ENCODE assay signal across 9 cellular contexts in the genomic region with DNA sequence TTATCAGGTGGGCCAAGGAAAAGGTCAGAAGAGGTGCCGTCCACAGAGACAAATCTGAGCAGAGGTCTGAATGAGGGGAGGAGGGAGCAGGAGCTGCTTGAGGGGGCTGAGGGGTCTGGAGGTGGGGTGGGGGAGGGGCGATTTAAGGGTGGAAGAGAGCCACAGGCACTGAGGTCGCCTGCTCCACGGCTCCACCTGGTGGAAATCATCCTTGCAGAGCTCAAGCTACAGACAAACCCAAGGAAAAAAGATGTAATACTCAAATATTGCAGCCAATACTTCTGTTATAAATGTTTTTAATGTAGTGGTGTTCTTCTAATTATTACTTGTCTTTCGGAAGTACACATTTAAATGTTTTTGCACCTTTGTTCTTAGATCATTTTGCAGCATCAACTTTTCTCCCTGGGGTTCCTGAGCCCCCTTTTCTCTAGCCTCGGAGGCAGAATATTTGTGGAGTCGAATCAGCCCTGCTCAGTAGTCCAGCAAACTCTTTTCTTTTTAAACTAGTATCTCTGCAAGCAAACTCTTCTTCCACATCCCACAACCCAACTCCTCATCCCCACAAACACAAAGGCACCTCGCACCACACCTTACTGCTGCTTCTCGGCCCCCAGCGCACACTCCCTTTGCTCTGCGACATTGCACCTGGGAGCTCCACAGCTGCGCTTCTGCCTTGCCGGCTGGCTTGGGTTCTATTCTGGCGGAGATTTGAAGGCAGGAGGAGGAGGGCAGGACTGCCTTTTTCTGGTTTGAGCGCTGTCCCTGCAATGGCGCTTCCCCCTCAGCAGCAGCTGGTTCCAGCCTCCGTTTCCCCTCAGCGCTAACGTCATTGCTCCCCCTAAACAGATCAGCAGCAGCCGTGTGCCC. TPM values are rescaled to one million over a fixed set of nuclear protein-coding genes. Genes with fewer than 3 reads are reported as not detected.
A peak's percentile ranks its signal among the peaks of the same experiment; 100 is the strongest.
DNase-seq lines count a peak whose midpoint lies in the region; ATAC-seq, FAIRE-seq and TF ChIP-seq lines count a peak whose summit lies in the region.
"Had no signal": no experiment of that assay in that cellular context is flagged by ENCODE, and none has a peak within 500 bp of the region (broad histone marks: within the 10 kb centered on the region; RNA-seq: fewer than 3 reads in every experiment).

No MANE protein-coding gene starts in this region.

- H3K79me2 ChIP-seq in GM23338 (replicated peaks; ENCODE audit: insufficient read depth) (no peaks in the 10 kb centered on the region), OCI-LY7 (ENCODE audit: insufficient read depth, low read depth, low read length) (no peaks in the 10 kb centered on the region)

- H3K9me2 ChIP-seq in GM23338 (ENCODE audit: insufficient read depth): no peaks in the 10 kb centered on the region
- no peaks in the 10 kb centered on the region for H3K9me2 ChIP-seq in OCI-LY7 (ENCODE audit: insufficient read depth, low read length)

- DNase-seq in D721Med (ENCODE audit: insufficient read length, low spot score): no peak
- DNase-seq in GM23338 (ENCODE audit: low spot score): peak; percentile 93
- DNase-seq in OCI-LY7 (ENCODE audit: low spot score): peak; percentile 55
- DNase-seq in erythroblast (lab: John Stamatoyannopoulos, UW): peak; percentile 55
- DNase-seq in stimulated activated naive CD8-positive, alpha-beta T cell treated with anti-CD3 and anti-CD28 coated beads, Interleukin-15, Interleukin-2, amounts not matched to agents 100 U/mL and 50 U/mL, for 24 hours: peak; percentile 36

- no peaks in the 10 kb centered on the region for H3K27me3 ChIP-seq in GM23338 (ENCODE audit: insufficient read depth)

- H4K20me1 ChIP-seq in GM23338 (replicated peaks; ENCODE audit: insufficient read depth) (no peaks in the 10 kb centered on the region), OCI-LY7 (ENCODE audit: insufficient read depth, low read length) (no peaks in the 10 kb centered on the region)

- ATAC-seq in GM23338: peak; percentile 83
- no peak for ATAC-seq in stimulated activated naive CD8-positive, alpha-beta T cell treated with anti-CD3 and anti-CD28 coated beads, Interleukin-15, Interleukin-2, amounts not matched to agents 100 U/mL and 50 U/mL, for 24 hours
- no peak for ATAC-seq in HG03280 (IDR thresholded peaks at IDR 0.05; ENCODE audit: unreplicated experiment)
- ATAC-seq in HG03442 (IDR thresholded peaks at IDR 0.05; ENCODE audit: unreplicated experiment): no peak
- ATAC-seq in GM21390 (IDR thresholded peaks at IDR 0.05; ENCODE audit: unreplicated experiment): no peak

- H3K36me3 ChIP-seq in GM23338 (ENCODE audit: insufficient read depth) (no peaks in the 10 kb centered on the region), OCI-LY7 (ENCODE audit: insufficient read depth, low read length) (no peaks in the 10 kb centered on the region)

- H3K4me3 ChIP-seq in GM23338: peak overlapping the region; percentile 38; the same call in 1 of the 2 replicates
- no peak overlapping the region for H3K4me3 ChIP-seq in OCI-LY7 (ENCODE audit: low read depth, low read length, poor library complexity, severe bottlenecking)

- peaks cover 4% of the 10 kb centered on the region for H3K27me3 Mint-ChIP-seq in GM23338 (ENCODE audit: insufficient read depth, low read depth, poor library complexity)

- H3K9me3 Mint-ChIP-seq in GM23338: no peaks in the 10 kb centered on the region

- 0 out of 2 replicates have a peak overlapping the region, but pooled peaks have one; percentile 55 for H3K27ac Mint-ChIP-seq in GM23338

- intact Hi-C loops in OCI-LY7 (cut with micrococcal nuclease; ENCODE audit: unreplicated experiment): no loop called here

- no TSS peak for BruUV-seq in OCI-LY7 (replicated peaks; lab: Mats Ljungman, UMichigan)

- no peak for TF ChIP-seq POLR2A in erythroblast (IDR thresholded peaks at IDR 0.05; ENCODE audit: low read length)

- POLR2A ChIA-PET in OCI-LY7 (lab: Charles Lee): interaction anchor here (0.6 to 1.2 kb wide), 2 partner anchors 15 to 580 kb away, joined by 3 to 5 read pairs; no protein-coding TSS in a partner anchor

- H2AFZ ChIP-seq in GM23338: peak overlapping the region; percentile 98
- H2AFZ ChIP-seq in OCI-LY7 (ENCODE audit: low read length): no peak overlapping the region

- no peak for FAIRE-seq in D721Med (lab: Jason Lieb, UNC)

- H3K4me2 ChIP-seq in GM23338: peak overlapping the region; percentile 58
- H3K4me2 ChIP-seq in OCI-LY7 (ENCODE audit: low read length): no peak overlapping the region

- TF ChIP-seq CTCF in D721Med (IDR thresholded peaks at IDR 0.05; ENCODE audit: insufficient read depth, missing control alignments): peak; percentile 31
- TF ChIP-seq CTCF in GM23338 (conservative IDR thresholded peaks at IDR 0.05; ENCODE audit: low read depth in 2 of 2): peak; percentile 77 to 78
- peak; percentile 74 for TF ChIP-seq CTCF in OCI-LY7 (conservative IDR thresholded peaks at IDR 0.05; ENCODE audit: low read length)

- H3K4me1 Mint-ChIP-seq in GM23338: peaks cover 10% of the 10 kb centered on the region; the same call in 2 of the 3 replicates

- no peaks in the 10 kb centered on the region for H3K9me3 ChIP-seq in OCI-LY7 (ENCODE audit: low read length)

- H3F3A ChIP-seq in GM23338 (replicated peaks; ENCODE audit: low read depth): no peaks in the 10 kb centered on the region; the same call in 1 of the 2 replicates

- no peak overlapping the region for H3K27ac ChIP-seq in GM23338 (ENCODE audit: low read depth)
- no peak overlapping the region for H3K27ac ChIP-seq in OCI-LY7 (ENCODE audit: low read depth, low read length, poor library complexity, severe bottlenecking)

- no peak overlapping the region; the same call in 2 of the 3 replicates for H3K4me3 Mint-ChIP-seq in GM23338

- peaks cover 24% of the 10 kb centered on the region for H3K4me1 ChIP-seq in GM23338 (ENCODE audit: insufficient read depth)
- no peaks in the 10 kb centered on the region for H3K4me1 ChIP-seq in OCI-LY7 (ENCODE audit: insufficient read depth, low read length, poor library complexity, severe bottlenecking)

- CTCF ChIA-PET in OCI-LY7 (lab: Charles Lee; ENCODE audit: unreplicated experiment): interaction anchor here (0.6 kb wide), 1 partner anchor 1215 kb away, joined by 3 read pairs; no protein-coding TSS in a partner anchor

- no peaks in the 10 kb centered on the region for H3K36me3 Mint-ChIP-seq in GM23338 (ENCODE audit: low read depth)

TF ChIP-seq in GM23338, 12 proteins besides CTCF, POLR2A, EP300 and RAD21:
- TF ChIP-seq, protein P1, sequence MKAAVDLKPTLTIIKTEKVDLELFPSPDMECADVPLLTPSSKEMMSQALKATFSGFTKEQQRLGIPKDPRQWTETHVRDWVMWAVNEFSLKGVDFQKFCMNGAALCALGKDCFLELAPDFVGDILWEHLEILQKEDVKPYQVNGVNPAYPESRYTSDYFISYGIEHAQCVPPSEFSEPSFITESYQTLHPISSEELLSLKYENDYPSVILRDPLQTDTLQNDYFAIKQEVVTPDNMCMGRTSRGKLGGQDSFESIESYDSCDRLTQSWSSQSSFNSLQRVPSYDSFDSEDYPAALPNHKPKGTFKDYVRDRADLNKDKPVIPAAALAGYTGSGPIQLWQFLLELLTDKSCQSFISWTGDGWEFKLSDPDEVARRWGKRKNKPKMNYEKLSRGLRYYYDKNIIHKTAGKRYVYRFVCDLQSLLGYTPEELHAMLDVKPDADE (IDR thresholded peaks at IDR 0.05): no peak
- no peak for TF ChIP-seq EZH2 (IDR thresholded peaks at IDR 0.05; ENCODE audit: low read depth, unreplicated experiment)
- no peak for TF ChIP-seq STAT1 (IDR thresholded peaks at IDR 0.05; ENCODE audit: unreplicated experiment)
- TF ChIP-seq CREB1 (CRISPR knock-in tag; IDR thresholded peaks at IDR 0.05; ENCODE audit: low read depth): no peak
- TF ChIP-seq NANOG (IDR thresholded peaks at IDR 0.05; ENCODE audit: borderline replicate concordance): no peak
- TF ChIP-seq, protein P2, sequence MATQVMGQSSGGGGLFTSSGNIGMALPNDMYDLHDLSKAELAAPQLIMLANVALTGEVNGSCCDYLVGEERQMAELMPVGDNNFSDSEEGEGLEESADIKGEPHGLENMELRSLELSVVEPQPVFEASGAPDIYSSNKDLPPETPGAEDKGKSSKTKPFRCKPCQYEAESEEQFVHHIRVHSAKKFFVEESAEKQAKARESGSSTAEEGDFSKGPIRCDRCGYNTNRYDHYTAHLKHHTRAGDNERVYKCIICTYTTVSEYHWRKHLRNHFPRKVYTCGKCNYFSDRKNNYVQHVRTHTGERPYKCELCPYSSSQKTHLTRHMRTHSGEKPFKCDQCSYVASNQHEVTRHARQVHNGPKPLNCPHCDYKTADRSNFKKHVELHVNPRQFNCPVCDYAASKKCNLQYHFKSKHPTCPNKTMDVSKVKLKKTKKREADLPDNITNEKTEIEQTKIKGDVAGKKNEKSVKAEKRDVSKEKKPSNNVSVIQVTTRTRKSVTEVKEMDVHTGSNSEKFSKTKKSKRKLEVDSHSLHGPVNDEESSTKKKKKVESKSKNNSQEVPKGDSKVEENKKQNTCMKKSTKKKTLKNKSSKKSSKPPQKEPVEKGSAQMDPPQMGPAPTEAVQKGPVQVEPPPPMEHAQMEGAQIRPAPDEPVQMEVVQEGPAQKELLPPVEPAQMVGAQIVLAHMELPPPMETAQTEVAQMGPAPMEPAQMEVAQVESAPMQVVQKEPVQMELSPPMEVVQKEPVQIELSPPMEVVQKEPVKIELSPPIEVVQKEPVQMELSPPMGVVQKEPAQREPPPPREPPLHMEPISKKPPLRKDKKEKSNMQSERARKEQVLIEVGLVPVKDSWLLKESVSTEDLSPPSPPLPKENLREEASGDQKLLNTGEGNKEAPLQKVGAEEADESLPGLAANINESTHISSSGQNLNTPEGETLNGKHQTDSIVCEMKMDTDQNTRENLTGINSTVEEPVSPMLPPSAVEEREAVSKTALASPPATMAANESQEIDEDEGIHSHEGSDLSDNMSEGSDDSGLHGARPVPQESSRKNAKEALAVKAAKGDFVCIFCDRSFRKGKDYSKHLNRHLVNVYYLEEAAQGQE (IDR thresholded peaks at IDR 0.05; ENCODE audit: unreplicated experiment): no peak
- no peak for TF ChIP-seq POLR2AphosphoS5 (IDR thresholded peaks at IDR 0.05; ENCODE audit: low read depth)
- no peak for TF ChIP-seq EZH2phosphoT487 (IDR thresholded peaks at IDR 0.05; ENCODE audit: unreplicated experiment)
- no peak for TF ChIP-seq ZNF114 (CRISPR knock-in tag; IDR thresholded peaks at IDR 0.05)
- no peak for TF ChIP-seq ZNF331 (CRISPR knock-in tag; IDR thresholded peaks at IDR 0.05; ENCODE audit: low read depth)
- TF ChIP-seq JUNB (IDR thresholded peaks at IDR 0.05; ENCODE audit: unreplicated experiment): no peak

RNA-seq across cellular contexts. Expression of a gene that starts 51.0 kb away (rescaled TPM):
- not detected in 2 replicates for total RNA-seq in GM23338 (2014; rRNA removed; shearing (Covaris generic))
- 0.21 TPM in 1 of 2 replicates, not detected in the other for polyA plus RNA-seq in GM23338 (2016; fragmentation: Nextera tagmentation; extraction: Ambion mirVana)
- 0.36 and 2.0 TPM in 2 replicates for total RNA-seq in OCI-LY7 (2014; rRNA removed; shearing (Covaris generic))
- total RNA-seq in OCI-LY7 (2022): 2.5 and 3.3 TPM in 2 replicates
- total RNA-seq: mononuclear cell had no signal

RNA-seq across cellular contexts. Expression of a gene that starts 55.3 kb away (rescaled TPM):
- total RNA-seq in GM23338 (2014; rRNA removed; shearing (Covaris generic)): 135 and 137 TPM in 2 replicates
- 27.2 and 28.3 TPM in 2 replicates for polyA plus RNA-seq in GM23338 (2016; fragmentation: Nextera tagmentation; extraction: Ambion mirVana)
- 15.4 and 17.4 TPM in 2 replicates for total RNA-seq in OCI-LY7 (2014; rRNA removed; shearing (Covaris generic))
- 23.8 and 25.2 TPM in 2 replicates for total RNA-seq in OCI-LY7 (2022)
